In genomic region chr6:39886871-39887270, GRCh38 we compare ENCODE assay signal across 1 cellular context.
TF ChIP-seq lines count a peak whose summit lies in the region.

No MANE protein-coding gene starts in this region.

TF ChIP-seq in HepG2, 621 proteins besides CTCF, POLR2A, EP300 and RAD21 (continued from another document):
- TF ChIP-seq ZNF512B (CRISPR knock-in tag; IDR thresholded peaks at IDR 0.05; ENCODE audit: borderline replicate concordance) (no peak), TOE1 (CRISPR knock-in tag; IDR thresholded peaks at IDR 0.05) (no peak), ZNF7 (CRISPR knock-in tag; IDR thresholded peaks at IDR 0.05) (no peak), SRSF1 (optimal IDR thresholded peaks at IDR 0.05; ENCODE audit: low read depth, low read length) (no peak), ZNF530 (CRISPR knock-in tag; IDR thresholded peaks at IDR 0.05; ENCODE audit: low read depth) (no peak), ZNF33A (CRISPR knock-in tag; IDR thresholded peaks at IDR 0.05; ENCODE audit: borderline replicate concordance) (no peak), AFF4 (CRISPR knock-in tag; IDR thresholded peaks at IDR 0.05) (no peak)
